2 cellular contexts compared by ENCODE assay signal in the genomic region with DNA sequence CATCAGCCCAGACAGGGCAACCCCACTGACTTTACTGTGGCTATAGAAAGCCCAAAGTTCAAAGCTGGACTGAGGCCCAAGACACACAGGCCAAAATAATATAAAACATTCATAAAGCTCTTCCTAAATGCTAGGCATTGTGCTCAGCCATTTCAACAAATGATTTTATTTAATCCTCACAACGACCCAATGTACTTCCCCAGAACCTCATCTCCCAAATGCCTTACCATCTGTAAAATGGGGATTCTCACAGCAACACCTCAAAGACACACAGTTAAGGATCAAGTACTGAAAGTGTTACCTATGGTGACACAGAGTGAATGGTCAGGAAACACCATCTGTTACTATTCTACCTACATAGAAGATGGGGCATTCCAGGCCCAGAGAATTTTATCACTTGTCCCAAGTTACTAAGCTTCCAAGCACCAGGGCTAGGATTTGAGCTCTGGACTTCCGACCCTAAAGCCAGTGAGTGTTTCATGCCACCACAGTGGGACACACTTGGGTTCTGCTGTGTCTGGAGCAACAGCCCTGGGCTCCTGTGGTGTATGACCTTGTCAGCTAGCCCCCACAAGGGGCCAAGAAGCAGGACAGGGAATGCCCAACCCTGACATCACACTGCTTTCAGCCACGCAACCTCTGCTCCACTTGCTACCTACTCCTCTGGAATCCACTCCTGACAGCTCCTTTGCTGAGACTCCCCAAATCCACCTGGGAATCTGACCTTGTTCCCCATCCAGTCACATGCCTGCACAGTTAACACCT.
TF ChIP-seq lines count a peak whose summit lies in the region.

No MANE protein-coding gene starts in this region.

TF ChIP-seq in IMR-90, 13 proteins besides CTCF, POLR2A, EP300 and RAD21:
- TF ChIP-seq NFE2L2 (IDR thresholded peaks at IDR 0.05; ENCODE audit: low read depth, low read length) (no peak), MAZ (IDR thresholded peaks at IDR 0.05; ENCODE audit: borderline replicate concordance, low read depth, low read length) (no peak), MAFK (IDR thresholded peaks at IDR 0.05; ENCODE audit: low read depth, low read length) (no peak), USF2 (IDR thresholded peaks at IDR 0.05; ENCODE audit: low read depth, low read length) (no peak), SMC3 (IDR thresholded peaks at IDR 0.05; ENCODE audit: low read depth, low read length) (no peak)

TF ChIP-seq in H1, 55 proteins besides CTCF, POLR2A, EP300 and RAD21:
- TF ChIP-seq PHF8 (conservative IDR thresholded peaks at IDR 0.05; ENCODE audit: low read depth, low read length) = no peak
- TF ChIP-seq ASH2L (IDR thresholded peaks at IDR 0.05; ENCODE audit: low read length) = no peak
- no peak for TF ChIP-seq HDAC6 (IDR thresholded peaks at IDR 0.05; ENCODE audit: low read depth, low read length)
- TF ChIP-seq SAP30 (IDR thresholded peaks at IDR 0.05; ENCODE audit: insufficient read depth, insufficient replicate concordance, low read length) = no peak
- no peak for TF ChIP-seq SP4 (IDR thresholded peaks at IDR 0.05; ENCODE audit: low read length)
- no peak for TF ChIP-seq TEAD4 (IDR thresholded peaks at IDR 0.05; ENCODE audit: low read depth, low read length)
- TF ChIP-seq ZNF274 (IDR thresholded peaks at IDR 0.05; ENCODE audit: borderline replicate concordance, extremely low read depth, low read length) = no peak
